14 cellular contexts compared by ENCODE assay signal in genomic region chr4:61210186-61210939, GRCh38. TPM values are rescaled to one million over a fixed set of nuclear protein-coding genes. Genes with fewer than 3 reads are reported as not detected.
DNase-seq lines count a peak whose midpoint lies in the region; ATAC-seq and TF ChIP-seq lines count a peak whose summit lies in the region.
"Had no signal": no experiment of that assay in that cellular context is flagged by ENCODE, and none has a peak within 500 bp of the region (broad histone marks: within the 10 kb centered on the region; RNA-seq: fewer than 3 reads in every experiment).

No MANE protein-coding gene starts in this region.

- DNase-seq in NCI-H1092 (lab: John Stamatoyannopoulos, UW) (peak; percentile 85), SHP77 (lab: John Stamatoyannopoulos, UW) (peak; percentile 72 to 76), head of caudate nucleus (peak in 32 of 42 donors; percentile 20 to 81 (median 52)), putamen (ENCODE audit: low spot score) (peak; percentile 82), body of pancreas (no peak)
- DNase-seq in activated naive CD4-positive, alpha-beta T cell treated with anti-CD3 and anti-CD28 coated beads, Interleukin-2, amount 50 U/mL, for 72 hours (ENCODE audit: low spot score in 2 of 2): no peak
- DNase-seq: activated CD4-positive, alpha-beta T cell treated with anti-CD3 and anti-CD28 coated beads, Interleukin-2, amount 50 U/mL, for 48 hours; CD4-positive, alpha-beta T cell; heart left ventricle; left ventricle myocardium superior had no signal

- H3K9me3 ChIP-seq in body of pancreas: no peaks in the 10 kb centered on the region
- H3K9me3 ChIP-seq: HAP-1 had no signal

- no peaks in the 10 kb centered on the region for H3K4me1 ChIP-seq in body of pancreas
- H3K4me1 ChIP-seq: HAP-1, heart left ventricle had no signal

- H3K36me3 Mint-ChIP-seq in activated naive CD4-positive, alpha-beta T cell treated with anti-CD3 and anti-CD28 coated beads, Interleukin-2, amount 50 U/mL, for 72 hours: peaks cover 0 to 5% of the 10 kb centered on the region in 2 donors

- TF ChIP-seq POLR2A in body of pancreas (IDR thresholded peaks at IDR 0.05): no peak

- no peak for TF ChIP-seq CTCF in body of pancreas (IDR thresholded peaks at IDR 0.05)

- no peaks in the 10 kb centered on the region for H3K27me3 ChIP-seq in body of pancreas
- H3K27me3 ChIP-seq: heart left ventricle had no signal

- H3K27ac ChIP-seq in body of pancreas: no peak overlapping the region
- H3K27ac ChIP-seq: heart left ventricle had no signal

- no peak for ATAC-seq in GM21576 (IDR thresholded peaks at IDR 0.05; ENCODE audit: unreplicated experiment)
- ATAC-seq in body of pancreas: no peak
- no peak for ATAC-seq in activated naive CD4-positive, alpha-beta T cell treated with anti-CD3 and anti-CD28 coated beads, Interleukin-2, amount 50 U/mL, for 72 hours
- ATAC-seq: heart left ventricle, left ventricle myocardium superior had no signal

- H3K36me3 ChIP-seq in body of pancreas (replicated peaks in 1 of 2; ENCODE audit: insufficient read depth in 1 of 2, low read depth in 2 of 2): no peaks in the 10 kb centered on the region
- H3K36me3 ChIP-seq: HAP-1, heart left ventricle had no signal

- no peak overlapping the region for H3K27ac Mint-ChIP-seq in activated naive CD4-positive, alpha-beta T cell treated with anti-CD3 and anti-CD28 coated beads, Interleukin-2, amount 50 U/mL, for 72 hours
- H3K27ac Mint-ChIP-seq: CD4-positive, alpha-beta T cell; T-helper 2 cell treated with Interferon-gamma antibody and Interleukin-4, amounts not matched to agents 5 μg/mL and 100 μg/mL, for 36 hours had no signal

- intact Hi-C loops in head of caudate nucleus (cut with DNase I) (no loop called here), body of pancreas (cut with DNase I) (no loop called here)

- 21 to 30% methylated on average over 6 of the region's 6 CpGs for WGBS in body of pancreas, 2 donors

- no peak overlapping the region for H3K4me3 ChIP-seq in body of pancreas
- H3K4me3 ChIP-seq: HAP-1, heart left ventricle, skin epidermis had no signal

- H3K9me3 Mint-ChIP-seq in activated naive CD4-positive, alpha-beta T cell treated with anti-CD3 and anti-CD28 coated beads, Interleukin-2, amount 50 U/mL, for 72 hours: peaks cover 8 to 19% of the 10 kb centered on the region in 2 donors
- H3K9me3 Mint-ChIP-seq: T-helper 2 cell treated with Interferon-gamma antibody and Interleukin-4, amounts not matched to agents 5 μg/mL and 100 μg/mL, for 36 hours had no signal

RNA-seq across cellular contexts. Expression of gene ADGRL3, which starts 10.2 kb away (rescaled TPM):
- 1 to 10 TPM in 1 of 2 donors, under 1 TPM in 1; 0.33 to 1.0 TPM for total RNA-seq in body of pancreas
- total RNA-seq in activated naive CD4-positive, alpha-beta T cell treated with anti-CD3 and anti-CD28 coated beads, Interleukin-2, amount 50 U/mL, for 72 hours: not detected
- total RNA-seq: CD4-positive, alpha-beta T cell had no signal

Comparison
In these comparisons a context has a peak if more than half of its experiments do, and no peak if none do; other contexts are left out.
1. DNase-seq: peak in NCI-H1092 (single experiment), SHP77 (2 of 2), head of caudate nucleus (32 of 42) and putamen (single experiment); none in body of pancreas (0 of 4) and activated naive CD4-positive, alpha-beta T cell treated with anti-CD3 and anti-CD28 coated beads, Interleukin-2, amount 50 U/mL, for 72 hours (0 of 2).